1 cellular context compared by ENCODE assay signal in the genomic region with DNA sequence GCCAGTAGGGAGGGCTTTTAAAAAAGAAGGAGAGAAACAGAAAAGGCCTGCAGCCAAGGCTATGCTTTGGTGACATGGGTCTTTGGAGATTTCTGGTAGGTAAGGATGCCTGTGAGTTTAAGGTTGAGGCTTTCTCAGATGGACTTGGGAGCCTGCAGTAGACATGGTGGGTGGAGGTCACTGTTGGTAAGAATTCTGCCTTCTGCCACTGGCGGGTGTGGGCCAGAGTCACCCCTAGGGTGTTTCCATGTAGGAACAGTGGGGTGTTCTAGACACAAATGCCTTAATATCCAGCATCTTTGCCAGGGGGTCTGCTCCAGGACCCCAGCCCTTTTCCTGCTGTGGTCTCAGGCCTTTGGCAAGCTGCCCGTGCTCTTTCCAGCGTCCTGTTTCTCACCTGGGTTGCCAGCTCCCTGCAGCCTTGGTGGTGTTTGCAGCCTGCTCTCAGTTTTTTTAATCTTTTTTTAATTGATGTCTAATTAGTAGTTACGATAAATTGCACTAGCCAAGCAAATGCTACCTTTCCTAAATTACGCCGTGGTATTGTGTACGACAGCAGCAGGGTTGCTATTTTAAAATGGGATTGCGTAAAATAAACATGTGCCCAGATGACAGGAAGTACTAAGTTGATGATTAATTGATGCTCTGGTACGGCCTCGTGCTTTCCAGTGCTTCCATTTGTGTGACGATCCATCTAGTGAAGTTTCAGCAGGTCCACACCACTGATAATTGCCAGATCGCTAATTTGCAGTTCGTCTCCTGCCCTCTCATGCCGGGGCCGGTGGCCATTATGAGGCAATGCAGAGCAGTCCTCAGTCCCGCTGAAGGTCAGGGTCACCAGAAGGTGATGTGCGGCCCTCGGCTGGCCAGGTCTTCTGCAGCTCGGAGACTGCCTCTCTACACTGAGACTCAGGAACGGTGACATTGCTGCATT.
A peak's percentile ranks its signal among the peaks of the same experiment; 100 is the strongest.
TF ChIP-seq lines count a peak whose summit lies in the region.

No MANE protein-coding gene starts in this region.

TF ChIP-seq in SK-N-SH treated with all-trans-retinoic acid at 6 μM for 48 hours, 23 proteins besides CTCF, POLR2A, EP300 and RAD21 (continued from another document):
- TF ChIP-seq, protein P1, sequence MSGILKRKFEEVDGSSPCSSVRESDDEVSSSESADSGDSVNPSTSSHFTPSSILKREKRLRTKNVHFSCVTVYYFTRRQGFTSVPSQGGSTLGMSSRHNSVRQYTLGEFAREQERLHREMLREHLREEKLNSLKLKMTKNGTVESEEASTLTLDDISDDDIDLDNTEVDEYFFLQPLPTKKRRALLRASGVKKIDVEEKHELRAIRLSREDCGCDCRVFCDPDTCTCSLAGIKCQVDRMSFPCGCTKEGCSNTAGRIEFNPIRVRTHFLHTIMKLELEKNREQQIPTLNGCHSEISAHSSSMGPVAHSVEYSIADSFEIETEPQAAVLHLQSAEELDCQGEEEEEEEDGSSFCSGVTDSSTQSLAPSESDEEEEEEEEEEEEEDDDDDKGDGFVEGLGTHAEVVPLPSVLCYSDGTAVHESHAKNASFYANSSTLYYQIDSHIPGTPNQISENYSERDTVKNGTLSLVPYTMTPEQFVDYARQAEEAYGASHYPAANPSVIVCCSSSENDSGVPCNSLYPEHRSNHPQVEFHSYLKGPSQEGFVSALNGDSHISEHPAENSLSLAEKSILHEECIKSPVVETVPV (CRISPR knock-in tag; IDR thresholded peaks at IDR 0.05) = 0 out of 2 replicates have a peak, but pooled peaks have one; percentile 46
- peak; percentile 58 for TF ChIP-seq ISL1 (CRISPR knock-in tag; IDR thresholded peaks at IDR 0.05)
